Comparison of ENCODE assay signal across 8 cellular contexts in the genomic region with DNA sequence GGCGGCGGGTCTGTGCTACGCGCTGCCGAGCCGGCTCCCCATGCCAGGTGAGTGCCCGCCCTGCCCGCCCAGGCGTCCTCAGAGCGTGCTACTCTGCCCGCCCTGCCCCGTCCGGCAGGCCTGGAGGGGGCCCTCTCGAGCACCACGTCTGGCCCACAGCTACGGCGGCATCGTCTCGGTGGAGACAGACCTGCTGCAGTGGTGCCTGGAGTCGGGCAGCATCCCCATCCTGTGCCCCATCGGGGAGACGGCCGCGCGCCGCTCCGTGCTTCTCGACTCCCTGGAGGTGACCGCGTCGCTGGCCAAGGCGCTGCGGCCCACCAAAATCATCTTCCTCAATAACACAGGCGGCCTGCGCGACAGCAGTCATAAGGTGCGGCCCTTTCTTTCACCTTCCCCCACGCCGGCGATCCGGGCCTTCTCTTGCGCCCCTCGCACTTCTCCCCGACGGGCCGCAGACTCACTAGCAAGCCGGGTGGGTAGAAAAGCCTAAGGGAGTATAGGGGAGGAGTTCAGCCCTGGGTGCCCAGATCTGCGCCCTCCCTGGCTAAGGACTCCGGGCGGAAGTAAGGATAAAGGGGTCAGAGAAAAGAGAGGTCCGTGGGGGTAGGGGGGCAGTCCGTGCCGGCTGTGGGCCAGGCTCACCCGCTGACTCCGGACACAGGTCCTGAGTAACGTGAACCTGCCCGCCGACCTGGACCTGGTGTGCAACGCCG. TPM values are rescaled to one million over a fixed set of nuclear protein-coding genes. Genes with fewer than 3 reads are reported as not detected.
DNase-seq lines count a peak whose midpoint lies in the region; ATAC-seq, FAIRE-seq and TF ChIP-seq lines count a peak whose summit lies in the region.

No MANE protein-coding gene starts in this region.

- no peak overlapping the region for H3K27ac Mint-ChIP-seq in activated naive CD8-positive, alpha-beta T cell

- peak overlapping the region; percentile 86 for H3K4me3 Mint-ChIP-seq in activated naive CD8-positive, alpha-beta T cell

- TF ChIP-seq CTCF in hepatocyte (IDR thresholded peaks at IDR 0.05; ENCODE audit: poor library complexity): peak; percentile 27

- ATAC-seq in GM18868 (IDR thresholded peaks at IDR 0.05; ENCODE audit: unreplicated experiment): peak; percentile 5
- no peak for ATAC-seq in HG03521 (IDR thresholded peaks at IDR 0.05; ENCODE audit: unreplicated experiment)

- H3K27me3 ChIP-seq in hepatocyte: peaks cover 42% of the 10 kb centered on the region

- peaks cover 20% of the 10 kb centered on the region for H3K4me1 Mint-ChIP-seq in activated naive CD8-positive, alpha-beta T cell (ENCODE audit: low read depth)

- H3K79me2 ChIP-seq in hepatocyte: no peaks in the 10 kb centered on the region

- DNase-seq in NCI-H748 treated with DMSO at 0.1 percent for 48 hours (lab: John Stamatoyannopoulos, UW) (peak; percentile 36), hepatocyte (ENCODE audit: low spot score) (peak; percentile 61), skeletal muscle cell (ENCODE audit: low read depth) (no peak), urothelium cell line (ENCODE audit: low spot score) (no peak), NCI-H187 treated with DMSO at 0.1 percent for 48 hours (lab: John Stamatoyannopoulos, UW) (no peak)

- H3K36me3 ChIP-seq in hepatocyte (replicated peaks; ENCODE audit: insufficient read depth, low read depth): no peaks in the 10 kb centered on the region

- 4% methylated on average over 48 of the region's 60 CpGs for WGBS in hepatocyte (ENCODE audit: low lambda C conversion rate, missing lambda C conversion rate)

- no peaks in the 10 kb centered on the region for H3K9me3 Mint-ChIP-seq in activated naive CD8-positive, alpha-beta T cell (ENCODE audit: low read depth)

- peak overlapping the region; percentile 75 for H2AFZ ChIP-seq in hepatocyte

- H3K9me2 ChIP-seq in hepatocyte (replicated peaks; ENCODE audit: insufficient read depth): no peaks in the 10 kb centered on the region

- H4K20me1 ChIP-seq in hepatocyte (ENCODE audit: insufficient read depth, poor library complexity, severe bottlenecking): no peaks in the 10 kb centered on the region

- no peaks in the 10 kb centered on the region for H3K9me3 ChIP-seq in hepatocyte (ENCODE audit: low read depth)

- H3K4me3 ChIP-seq in hepatocyte (peak overlapping the region; percentile 37), skeletal muscle cell (ENCODE audit: low read depth, low read length) (peak overlapping the region; percentile 63)

- FAIRE-seq in urothelium cell line (lab: Jason Lieb, UNC): no peak

- H3K27ac ChIP-seq in hepatocyte: no peak overlapping the region

- peak overlapping the region; percentile 94 for H3K4me2 ChIP-seq in hepatocyte

- H3K36me3 Mint-ChIP-seq in activated naive CD8-positive, alpha-beta T cell: no peaks in the 10 kb centered on the region

- H3K27me3 Mint-ChIP-seq in activated naive CD8-positive, alpha-beta T cell: peaks cover 2% of the 10 kb centered on the region

- H3K4me1 ChIP-seq in hepatocyte (ENCODE audit: insufficient read depth): peaks cover 21% of the 10 kb centered on the region

RNA-seq across cellular contexts. Expression of a gene that starts 1.6 kb away (rescaled TPM):
- total RNA-seq in hepatocyte: 11.2 and 14.0 TPM in 2 replicates
- polyA plus RNA-seq in hepatocyte: 8.0 and 14.4 TPM in 2 replicates

RNA-seq across cellular contexts. Expression of a gene that starts 8.7 kb away (rescaled TPM):
- 41.0 and 43.3 TPM in 2 replicates for total RNA-seq in hepatocyte
- 27.8 and 33.4 TPM in 2 replicates for polyA plus RNA-seq in hepatocyte

RNA-seq across cellular contexts. Expression of a gene that starts 52.3 kb away (rescaled TPM):
- total RNA-seq in hepatocyte: 3.2 TPM in 1 of 2 replicates, not detected in the other
- 0.28 and 16.9 TPM in 2 replicates for polyA plus RNA-seq in hepatocyte

Comparison
In these comparisons a context has a peak if more than half of its experiments do, and no peak if none do; other contexts are left out.
1. DNase-seq: peak in NCI-H748 treated with DMSO at 0.1 percent for 48 hours (single experiment) and hepatocyte (single experiment); none in skeletal muscle cell (single experiment), urothelium cell line (single experiment) and NCI-H187 treated with DMSO at 0.1 percent for 48 hours (single experiment).